In genomic region chr22:48887394-48888332, GRCh38 we compare ENCODE assay signal across 13 cellular contexts.
DNase-seq lines count a peak whose midpoint lies in the region; ATAC-seq, FAIRE-seq and TF ChIP-seq lines count a peak whose summit lies in the region.
"Had no signal": no experiment of that assay in that cellular context is flagged by ENCODE, and none has a peak within 500 bp of the region (broad histone marks: within the 10 kb centered on the region; RNA-seq: fewer than 3 reads in every experiment).

No MANE protein-coding gene starts in this region.

- H4K5ac ChIP-seq in IMR-90 (ENCODE audit: low read depth, low read length) (no peak overlapping the region), H1 (ENCODE audit: insufficient read length, low read depth, low read length) (no peak overlapping the region)

- H4K91ac ChIP-seq in IMR-90 (ENCODE audit: insufficient read depth, low read depth, low read length) = no peak overlapping the region
- H4K91ac ChIP-seq in H1 (replicated peaks; ENCODE audit: insufficient read length, low read length) = no peak overlapping the region

- peaks cover 13% of the 10 kb centered on the region; the same call in 1 of the 2 replicates for H3K23me2 ChIP-seq in H1 (ENCODE audit: low read depth, low read length)

- TF ChIP-seq POLR2A in IMR-90 (IDR thresholded peaks at IDR 0.05; ENCODE audit: low read depth, low read length) = no peak
- no peak for TF ChIP-seq POLR2A in H1 (IDR thresholded peaks at IDR 0.05; ENCODE audit: control extremely low read depth in 1 of 2, low read depth in 2 of 2, low read length in 2 of 2)

- TF ChIP-seq RAD21 in IMR-90 (IDR thresholded peaks at IDR 0.05; ENCODE audit: low read length) (no peak), H1 (IDR thresholded peaks at IDR 0.05 in 1 of 2, conservative IDR thresholded peaks at IDR 0.05 in 1 of 2; ENCODE audit: low read depth in 2 of 2, low read length in 2 of 2) (no peak)

- H2AFZ ChIP-seq in IMR-90 (replicated peaks; ENCODE audit: low read length, poor library complexity) (no peak overlapping the region), H1 (ENCODE audit: low read length) (no peak overlapping the region), osteoblast (ENCODE audit: low read length) (no peak overlapping the region)
- H2AFZ ChIP-seq: GM23338 had no signal

- no peaks in the 10 kb centered on the region for H3K9me3 Mint-ChIP-seq in activated T-helper 2 cell treated with anti-CD3 and anti-CD28 coated beads, Interferon-gamma antibody, Interleukin-2, Interleukin-4, amounts not matched to agents 10 μg/mL and 5 μg/mL and 100 μg/mL, durations not matched to agents 14 hours and 24 hours and 36 hours
- H3K9me3 Mint-ChIP-seq: CD8-positive, alpha-beta T cell; GM23338 had no signal

- ATAC-seq in IMR-90 (ENCODE audit: low read depth) = no peak
- ATAC-seq: CD8-positive, alpha-beta T cell; GM23338; HCT116 had no signal

- H3K18ac ChIP-seq in IMR-90 (ENCODE audit: low read depth, low read length) = no peak overlapping the region
- no peak overlapping the region for H3K18ac ChIP-seq in H1 (ENCODE audit: extremely low read depth, low read length)

- no peaks in the 10 kb centered on the region for H3K27me3 Mint-ChIP-seq in activated T-helper 2 cell treated with anti-CD3 and anti-CD28 coated beads, Interferon-gamma antibody, Interleukin-2, Interleukin-4, amounts not matched to agents 10 μg/mL and 5 μg/mL and 100 μg/mL, durations not matched to agents 14 hours and 24 hours and 36 hours (ENCODE audit: low read depth)
- H3K27me3 Mint-ChIP-seq: B cell had no signal

- no peak for TF ChIP-seq CTCF in IMR-90 (conservative IDR thresholded peaks at IDR 0.05; ENCODE audit: low read depth, low read length)
- TF ChIP-seq CTCF in H1 (IDR thresholded peaks at IDR 0.05; ENCODE audit: control extremely low read depth in 1 of 3, insufficient read depth in 1 of 3, low read depth in 1 of 3, low read length in 3 of 3) = no peak
- TF ChIP-seq CTCF in osteoblast (IDR thresholded peaks at IDR 0.05; ENCODE audit: extremely low read depth, low read depth, low read length) = no peak

- H3K14ac ChIP-seq in IMR-90 (replicated peaks; ENCODE audit: low read depth, low read length) (no peak overlapping the region), H1 (ENCODE audit: insufficient read length) (no peak overlapping the region)

- intact Hi-C loops in IMR-90 (cut with micrococcal nuclease) = no loop called here
- intact Hi-C loops in activated T-helper 2 cell treated with anti-CD3 and anti-CD28 coated beads, Interferon-gamma antibody, Interleukin-2, Interleukin-4, amounts not matched to agents 10 μg/mL and 5 μg/mL and 100 μg/mL, durations not matched to agents 14 hours and 24 hours and 36 hours (cut with micrococcal nuclease) = no loop called here

- H3K4me1 ChIP-seq in IMR-90 (ENCODE audit: control insufficient read depth, insufficient read depth, low read length) (no peaks in the 10 kb centered on the region), H1 (replicated peaks in 1 of 4; ENCODE audit: control insufficient read depth in 3 of 4, insufficient read depth in 4 of 4, low read length in 3 of 4) (peaks cover 0 to 5% (median 0%) of the 10 kb centered on the region in 4 experiments; a peak in 1 of 7 replicates), osteoblast (ENCODE audit: insufficient read depth, low read length) (no peaks in the 10 kb centered on the region)
- H3K4me1 ChIP-seq: BLaER1 treated with 17β-estradiol and CSF1 and Interleukin-3, amounts not matched to agents 10 nM and 100 nM had no signal

- CTCF ChIA-PET in IMR-90 (lab: Yijun Ruan, JAX) (no interaction called here), H1 (lab: Charles Lee; ENCODE audit: partially characterized antibody) (interaction anchor here (1.3 kb wide), 1 partner anchor 13 kb away, joined by 3 read pairs; no protein-coding TSS in a partner anchor)

- dilution Hi-C loops in IMR-90 (cut with HindIII; ENCODE audit: low sequenced_read_pairs, unreplicated experiment) = no loop called here

- H2BK15ac ChIP-seq in IMR-90 (ENCODE audit: low read depth, low read length) = no peak overlapping the region
- no peak overlapping the region for H2BK15ac ChIP-seq in H1 (ENCODE audit: low read length)

- no peak overlapping the region for H2BK12ac ChIP-seq in H1 (ENCODE audit: low read depth, low read length)

- H2BK20ac ChIP-seq in IMR-90 (ENCODE audit: low read depth, low read length) (no peak overlapping the region), H1 (ENCODE audit: low read length) (no peak overlapping the region)

- FAIRE-seq in H1 (lab: Jason Lieb, UNC) = no peak

- H3K36me3 ChIP-seq in IMR-90 (ENCODE audit: control insufficient read depth, insufficient read depth, low read length) (no peaks in the 10 kb centered on the region), H1 (ENCODE audit: control insufficient read depth in 2 of 4, insufficient read depth in 4 of 4, low read length in 3 of 4) (no peaks in the 10 kb centered on the region), osteoblast (ENCODE audit: insufficient read depth, low read length) (no peaks in the 10 kb centered on the region)
- H3K36me3 ChIP-seq: BLaER1 treated with 17β-estradiol and CSF1 and Interleukin-3, amounts not matched to agents 10 nM and 100 nM had no signal

- H2BK5ac ChIP-seq in IMR-90 (ENCODE audit: low read depth, low read length, poor library complexity, severe bottlenecking) (peak overlapping the region; percentile 45), H1 (ENCODE audit: low read depth, low read length) (no peak overlapping the region)

- H3K79me2 ChIP-seq in H1 (ENCODE audit: control insufficient read depth in 1 of 2, insufficient read depth in 2 of 2, low read length in 2 of 2) = no peaks in the 10 kb centered on the region
- H3K79me2 ChIP-seq in osteoblast (ENCODE audit: insufficient read depth, low read length) = no peaks in the 10 kb centered on the region

- H3K27ac ChIP-seq in IMR-90 (ENCODE audit: insufficient read depth, low read length) (no peak overlapping the region), H1 (ENCODE audit: low read depth, low read length) (no peak overlapping the region), osteoblast (ENCODE audit: low read depth, low read length) (no peak overlapping the region)
- H3K27ac ChIP-seq: BLaER1 treated with 17β-estradiol and CSF1 and Interleukin-3, amounts not matched to agents 10 nM and 100 nM had no signal

- H2AK9ac ChIP-seq in IMR-90 (replicated peaks; ENCODE audit: low read depth, low read length, poor library complexity) = no peak overlapping the region

- H3K4ac ChIP-seq in IMR-90 (ENCODE audit: low read depth, low read length) = no peak overlapping the region
- H3K4ac ChIP-seq in H1 (replicated peaks; ENCODE audit: insufficient read length, low read depth, low read length) = no peak overlapping the region

- no peak overlapping the region for H3K4me3 Mint-ChIP-seq in activated T-helper 2 cell treated with anti-CD3 and anti-CD28 coated beads, Interferon-gamma antibody, Interleukin-2, Interleukin-4, amounts not matched to agents 10 μg/mL and 5 μg/mL and 100 μg/mL, durations not matched to agents 14 hours and 24 hours and 36 hours (ENCODE audit: low read depth)
- H3K4me3 Mint-ChIP-seq: B cell; CD8-positive, alpha-beta T cell; GM23338 had no signal

- no peaks in the 10 kb centered on the region for H3K4me1 Mint-ChIP-seq in activated T-helper 2 cell treated with anti-CD3 and anti-CD28 coated beads, Interferon-gamma antibody, Interleukin-2, Interleukin-4, amounts not matched to agents 10 μg/mL and 5 μg/mL and 100 μg/mL, durations not matched to agents 14 hours and 24 hours and 36 hours (ENCODE audit: low read depth)
- H3K4me1 Mint-ChIP-seq: B cell had no signal

- 67 to 100% methylated on average over 1 to 3 of the region's 3 CpGs for WGBS in IMR-90 (ENCODE audit: extremely low coverage in 2 of 2, insufficient read length in 1 of 2), 2 experiments
- 89 to 100% methylated on average over 2 to 3 of the region's 3 CpGs for WGBS in H1 (ENCODE audit: extremely low coverage in 1 of 2, insufficient coverage in 1 of 2, insufficient read length in 1 of 2, insufficient replicate concordance in 2 of 2, low coverage in 1 of 2, low lambda C conversion rate in 2 of 2, missing lambda C conversion rate in 1 of 2), 2 experiments

- in situ Hi-C loops in IMR-90 (cut with MboI; ENCODE audit: low sequenced_read_pairs) = no loop called here

- H3K9me3 ChIP-seq in IMR-90 (ENCODE audit: control insufficient read depth, insufficient read depth, low read length) (peaks cover 63% of the 10 kb centered on the region), H1 (ENCODE audit: insufficient read depth in 2 of 2, low read depth in 1 of 2, low read length in 1 of 2) (peaks cover 0 to 3% of the 10 kb centered on the region in 2 experiments; a peak in 2 of 4 replicates), osteoblast (ENCODE audit: low read depth, low read length) (peaks cover 2% of the 10 kb centered on the region)

- DNase-seq in IMR-90 (no peak), H1 (ENCODE audit: low read depth in 1 of 2, low spot score in 2 of 2) (no peak), osteoblast (ENCODE audit: insufficient read length, low spot score, missing footprints) (peak; percentile 5), mesenteric fat pad (ENCODE audit: low spot score) (no peak), Kasumi-1 (lab: John Stamatoyannopoulos, UW) (no peak)
- no peak for DNase-seq in activated T-helper 2 cell treated with anti-CD3 and anti-CD28 coated beads, Interferon-gamma antibody, Interleukin-2, Interleukin-4, amounts not matched to agents 10 μg/mL and 5 μg/mL and 100 μg/mL, durations not matched to agents 14 hours and 24 hours and 36 hours (ENCODE audit: low spot score)
- DNase-seq: Calu3; CD8-positive, alpha-beta T cell; GF-D8 had no signal

- no TSS peak for BruUV-seq in IMR-90 (replicated peaks; lab: Mats Ljungman, UMichigan)

- H3K4me3 ChIP-seq in IMR-90 (ENCODE audit: insufficient read depth, low read depth, low read length) (no peak overlapping the region), H1 (ENCODE audit: extremely low read depth in 1 of 4, insufficient read depth in 2 of 4, low read depth in 3 of 4, low read length in 4 of 4) (no peak overlapping the region), osteoblast (ENCODE audit: insufficient read depth, low read length) (no peak overlapping the region)
- H3K4me3 ChIP-seq: BLaER1 treated with 17β-estradiol and CSF1 and Interleukin-3, amounts not matched to agents 10 nM and 100 nM; GM23338 had no signal

- H3K9ac ChIP-seq in IMR-90 (ENCODE audit: low read depth, low read length) (no peak overlapping the region), H1 (replicated peaks in 1 of 4; ENCODE audit: extremely low read depth in 1 of 4, low read depth in 3 of 4, low read length in 3 of 4) (no peak overlapping the region)
- H3K9ac ChIP-seq: BLaER1 treated with 17β-estradiol and CSF1 and Interleukin-3, amounts not matched to agents 10 nM and 100 nM had no signal

- no peak overlapping the region for H3K4me2 ChIP-seq in IMR-90 (ENCODE audit: low read depth, low read length)
- H3K4me2 ChIP-seq in H1 (ENCODE audit: insufficient read depth in 1 of 2, low read depth in 2 of 2, low read length in 2 of 2) = no peak overlapping the region
- H3K4me2 ChIP-seq in osteoblast (ENCODE audit: insufficient read depth, low read length) = no peak overlapping the region
- H3K4me2 ChIP-seq: BLaER1 treated with 17β-estradiol and CSF1 and Interleukin-3, amounts not matched to agents 10 nM and 100 nM; GM23338 had no signal

- no peak for TF ChIP-seq EP300 in H1 (IDR thresholded peaks at IDR 0.05; ENCODE audit: borderline replicate concordance in 1 of 2, low read depth in 2 of 2, low read length in 2 of 2)

- H3K27ac Mint-ChIP-seq in activated T-helper 2 cell treated with anti-CD3 and anti-CD28 coated beads, Interferon-gamma antibody, Interleukin-2, Interleukin-4, amounts not matched to agents 10 μg/mL and 5 μg/mL and 100 μg/mL, durations not matched to agents 14 hours and 24 hours and 36 hours = no peak overlapping the region
- H3K27ac Mint-ChIP-seq: B cell; CD8-positive, alpha-beta T cell; GM23338 had no signal

- no peaks in the 10 kb centered on the region for H3K9me1 ChIP-seq in IMR-90 (ENCODE audit: insufficient read depth, low read length)

- POLR2A ChIA-PET in IMR-90 (lab: Charles Lee; ENCODE audit: unreplicated experiment) (no interaction called here), H1 (lab: Charles Lee; ENCODE audit: partially characterized antibody) (no interaction called here)

- no peaks in the 10 kb centered on the region for H3K36me3 Mint-ChIP-seq in activated T-helper 2 cell treated with anti-CD3 and anti-CD28 coated beads, Interferon-gamma antibody, Interleukin-2, Interleukin-4, amounts not matched to agents 10 μg/mL and 5 μg/mL and 100 μg/mL, durations not matched to agents 14 hours and 24 hours and 36 hours (ENCODE audit: low read depth)
- H3K36me3 Mint-ChIP-seq: CD8-positive, alpha-beta T cell had no signal

- H4K20me1 ChIP-seq in IMR-90 (ENCODE audit: insufficient read depth, low read length) = no peaks in the 10 kb centered on the region
- peaks cover 0 to 8% of the 10 kb centered on the region in 2 experiments for H4K20me1 ChIP-seq in H1 (replicated peaks in 1 of 2; ENCODE audit: control insufficient read depth in 1 of 2, insufficient read depth in 2 of 2, low read length in 2 of 2)
- H4K20me1 ChIP-seq in osteoblast (ENCODE audit: insufficient read depth, low read length) = no peaks in the 10 kb centered on the region

- H3K56ac ChIP-seq in IMR-90 (ENCODE audit: extremely low read depth, insufficient read depth, low read length) (no peak overlapping the region), H1 (replicated peaks; ENCODE audit: insufficient read length, low read depth, low read length) (peak overlapping the region; percentile 79)

- H2BK120ac ChIP-seq in IMR-90 (ENCODE audit: low read depth, low read length) = no peak overlapping the region
- H2BK120ac ChIP-seq in H1 (replicated peaks; ENCODE audit: low read depth, low read length) = no peak overlapping the region

- H2AK5ac ChIP-seq in IMR-90 (ENCODE audit: low read depth, low read length) (no peak overlapping the region), H1 (ENCODE audit: low read depth, low read length) (no peak overlapping the region)

- H3K23ac ChIP-seq in IMR-90 (ENCODE audit: low read depth, low read length) (no peak overlapping the region), H1 (ENCODE audit: insufficient read length) (no peak overlapping the region)

- no peak overlapping the region for H4K8ac ChIP-seq in IMR-90 (ENCODE audit: low read depth in 2 of 2, low read length in 2 of 2)
- H4K8ac ChIP-seq in H1 (ENCODE audit: extremely low read depth, insufficient read depth, low read length) = no peak overlapping the region

- H3K27me3 ChIP-seq in IMR-90 (ENCODE audit: control insufficient read depth, insufficient read depth, low read length) = no peaks in the 10 kb centered on the region
- peaks cover 0 to 4% (median 2%) of the 10 kb centered on the region in 4 experiments; a peak in 3 of 7 replicates for H3K27me3 ChIP-seq in H1 (replicated peaks in 1 of 4; ENCODE audit: control insufficient read depth in 3 of 4, extremely low read depth in 1 of 4, insufficient read depth in 3 of 4, low read length in 3 of 4)
- no peaks in the 10 kb centered on the region for H3K27me3 ChIP-seq in osteoblast (ENCODE audit: insufficient read depth, low read length)

- no peaks in the 10 kb centered on the region for H3K79me1 ChIP-seq in IMR-90 (ENCODE audit: low read depth in 1 of 2, low read length in 2 of 2)
- no peaks in the 10 kb centered on the region for H3K79me1 ChIP-seq in H1 (ENCODE audit: low read depth, low read length)
